10 cellular contexts compared by ENCODE assay signal in the genomic region with DNA sequence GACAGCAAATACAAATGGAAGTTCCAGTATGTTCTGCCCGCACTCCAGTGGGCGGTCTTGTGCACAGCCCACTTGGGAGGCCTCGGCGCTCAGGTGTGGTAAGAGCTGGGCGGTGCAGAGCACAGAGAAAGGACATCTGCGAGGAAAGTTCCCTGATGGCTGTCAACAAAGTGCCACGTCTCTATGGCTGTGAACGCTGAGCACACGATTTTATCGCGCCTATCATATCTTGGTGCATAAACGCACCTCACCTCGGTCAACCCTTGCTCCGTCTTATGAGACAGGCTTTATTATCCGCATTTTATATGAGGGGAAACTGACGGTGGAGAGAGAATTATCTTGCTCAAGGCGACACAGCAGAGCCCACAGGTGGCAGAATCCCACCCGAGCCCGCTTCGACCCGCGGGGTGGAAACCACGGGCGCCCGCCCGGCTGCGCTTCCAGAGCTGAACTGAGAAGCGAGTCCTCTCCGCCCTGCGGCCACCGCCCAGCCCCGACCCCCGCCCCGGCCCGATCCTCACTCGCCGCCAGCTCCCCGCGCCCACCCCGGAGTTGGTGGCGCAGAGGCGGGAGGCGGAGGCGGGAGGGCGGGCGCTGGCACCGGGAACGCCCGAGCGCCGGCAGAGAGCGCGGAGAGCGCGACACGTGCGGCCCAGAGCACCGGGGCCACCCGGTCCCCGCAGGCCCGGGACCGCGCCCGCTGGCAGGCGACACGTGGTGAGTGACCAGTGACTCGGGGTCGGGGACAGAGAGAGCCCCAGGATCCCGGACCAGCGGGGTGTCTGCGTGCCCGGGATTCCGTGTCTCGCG. TPM values are rescaled to one million over a fixed set of nuclear protein-coding genes. Genes with fewer than 3 reads are reported as not detected.
DNase-seq lines count a peak whose midpoint lies in the region; ATAC-seq and TF ChIP-seq lines count a peak whose summit lies in the region.
"Had no signal": no experiment of that assay in that cellular context is flagged by ENCODE, and none has a peak within 500 bp of the region (broad histone marks: within the 10 kb centered on the region; RNA-seq: fewer than 3 reads in every experiment).

A gene with protein sequence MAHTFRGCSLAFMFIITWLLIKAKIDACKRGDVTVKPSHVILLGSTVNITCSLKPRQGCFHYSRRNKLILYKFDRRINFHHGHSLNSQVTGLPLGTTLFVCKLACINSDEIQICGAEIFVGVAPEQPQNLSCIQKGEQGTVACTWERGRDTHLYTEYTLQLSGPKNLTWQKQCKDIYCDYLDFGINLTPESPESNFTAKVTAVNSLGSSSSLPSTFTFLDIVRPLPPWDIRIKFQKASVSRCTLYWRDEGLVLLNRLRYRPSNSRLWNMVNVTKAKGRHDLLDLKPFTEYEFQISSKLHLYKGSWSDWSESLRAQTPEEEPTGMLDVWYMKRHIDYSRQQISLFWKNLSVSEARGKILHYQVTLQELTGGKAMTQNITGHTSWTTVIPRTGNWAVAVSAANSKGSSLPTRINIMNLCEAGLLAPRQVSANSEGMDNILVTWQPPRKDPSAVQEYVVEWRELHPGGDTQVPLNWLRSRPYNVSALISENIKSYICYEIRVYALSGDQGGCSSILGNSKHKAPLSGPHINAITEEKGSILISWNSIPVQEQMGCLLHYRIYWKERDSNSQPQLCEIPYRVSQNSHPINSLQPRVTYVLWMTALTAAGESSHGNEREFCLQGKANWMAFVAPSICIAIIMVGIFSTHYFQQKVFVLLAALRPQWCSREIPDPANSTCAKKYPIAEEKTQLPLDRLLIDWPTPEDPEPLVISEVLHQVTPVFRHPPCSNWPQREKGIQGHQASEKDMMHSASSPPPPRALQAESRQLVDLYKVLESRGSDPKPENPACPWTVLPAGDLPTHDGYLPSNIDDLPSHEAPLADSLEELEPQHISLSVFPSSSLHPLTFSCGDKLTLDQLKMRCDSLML (plus strand): TSS at position 623 of the 810 bp plus-strand sequence. CDS start 12,496 bp downstream, outside the sequence.

- H3K4me3 ChIP-seq in heart right ventricle, result peak within 1 kb of the TSS in 9 of 10 donors; percentile 27 to 56 (median 49)
- H3K4me3 ChIP-seq in skeletal muscle cell (ENCODE audit: low read depth, low read length), result peak within 1 kb of the TSS; percentile 41

- peaks cover 0 to 20% (median 5%) of the 10 kb centered on the region in 9 donors for H3K4me1 ChIP-seq in heart right ventricle

- peaks cover 9 to 48% (median 24%) of the 10 kb centered on the region in 7 donors for H3K27me3 ChIP-seq in heart right ventricle

- H3K36me3 ChIP-seq in heart right ventricle, result no peaks in the 10 kb centered on the region

- H3K27ac ChIP-seq in heart right ventricle, result peak within 1 kb of the TSS in 1 of 10 donors; percentile 63
- H3K27ac ChIP-seq: VCaP had no signal

- peak; percentile 45 for DNase-seq in NCI-H82 (lab: John Stamatoyannopoulos, UW)
- no peak for DNase-seq in NCI-H82 treated with DMSO at 0.1 percent for 48 hours (lab: John Stamatoyannopoulos, UW; ENCODE audit: unreplicated experiment)
- peak; percentile 29 for DNase-seq in NCI-H2171 (lab: John Stamatoyannopoulos, UW)
- peak; percentile 75 to 76 for DNase-seq in activated T-cell treated with anti-CD3 and anti-CD28 coated beads, Interleukin-2, amount 50 U/mL, for 48 hours
- peak in 1 of 2 donors; percentile 12 for DNase-seq in heart right ventricle
- DNase-seq in skeletal muscle cell (ENCODE audit: low read depth), result no peak
- no peak for DNase-seq in mucosa of gallbladder (ENCODE audit: low spot score)
- no peak for DNase-seq in HuH-7.5 (ENCODE audit: low spot score)

- intact Hi-C loops in heart right ventricle (cut with DNase I), result no loop called here

- peak in 7 of 8 donors; percentile 34 to 88 (median 55) for ATAC-seq in heart right ventricle

- 4% methylated on average over 75 of the region's 75 CpGs for WGBS in heart right ventricle, 2 donors

- no peak for TF ChIP-seq CTCF in heart right ventricle (IDR thresholded peaks at IDR 0.05)

- H3K9me3 ChIP-seq in heart right ventricle, result no peaks in the 10 kb centered on the region

RNA-seq across cellular contexts. Expression of the gene that starts here (rescaled TPM):
- total RNA-seq in heart right ventricle (1 to 10 TPM in 1 of 10 donors, under 1 TPM in 9; 0.15 to 1.2 (median 0.33) TPM), mucosa of gallbladder (0.98 TPM)
- polyA plus RNA-seq in heart right ventricle, result under 1 TPM in 1 of 2 donors, not detected in 1; 0.09 TPM
- polyA plus RNA-seq: BJ had no signal

Comparison
In these comparisons a context has a peak if more than half of its experiments do, and no peak if none do; other contexts are left out.
1. DNase-seq: peak in NCI-H82 (single experiment), NCI-H2171 (single experiment) and activated T-cell treated with anti-CD3 and anti-CD28 coated beads, Interleukin-2, amount 50 U/mL, for 48 hours (2 of 2); none in NCI-H82 treated with DMSO at 0.1 percent for 48 hours (single experiment), skeletal muscle cell (single experiment), mucosa of gallbladder (single experiment) and HuH-7.5 (single experiment).